Comparison of ENCODE assay signal across 26 cellular contexts in genomic region chr5:115072266-115073056, GRCh38.
A peak's percentile ranks its signal among the peaks of the same experiment; 100 is the strongest.
DNase-seq lines count a peak whose midpoint lies in the region; ATAC-seq and TF ChIP-seq lines count a peak whose summit lies in the region.
"Had no signal": no experiment of that assay in that cellular context is flagged by ENCODE, and none has a peak within 500 bp of the region (broad histone marks: within the 10 kb centered on the region; RNA-seq: fewer than 3 reads in every experiment).

No MANE protein-coding gene starts in this region.

- peak overlapping the region; percentile 12; the same call in 1 of the 2 replicates for H3K27ac ChIP-seq in 22Rv1
- H3K27ac ChIP-seq: BLaER1 treated with 17β-estradiol and CSF1 and Interleukin-3, amounts not matched to agents 10 nM and 100 nM; gastrocnemius medialis; hepatocyte; left lung; psoas muscle had no signal

- DNase-seq in ELF-1 (ENCODE audit: low read depth, low spot score) (peak; percentile 61), NCI-H526 (lab: John Stamatoyannopoulos, UW) (peak; percentile 59 to 85), DMS 273 treated with DMSO at 0.1 percent for 48 hours (lab: John Stamatoyannopoulos, UW) (no peak), midbrain (lab: John Stamatoyannopoulos, UW) (no peak)
- DNase-seq: activated CD4-positive, alpha-beta T cell treated with anti-CD3 and anti-CD28 coated beads for 48 hours; activated CD8-positive, alpha-beta memory T cell treated with anti-CD3 and anti-CD28 coated beads for 24 hours; activated gamma-delta T cell treated with Interleukin-2 at 50 U/mL for 16 hours; activated T-cell treated with anti-CD3 and anti-CD28 coated beads, Interleukin-2, amount 50 U/mL, for 1 hour; Caco-2; central memory CD4-positive, alpha-beta T cell; gastrocnemius medialis; GOT3; KBM-7; left lung; naive B cell; NCI-H1436 treated with DMSO at 0.1 percent for 48 hours; OCI-M1; psoas muscle; Right ventricle myocardium superior; stimulated activated naive B cell treated with anti-CD40 and anti-IgM and Interleukin-4, amounts not matched to agents 10 μg/mL and 1 μg/mL and 100 μg/mL, for 72 hours had no signal

- no peak for TF ChIP-seq CTCF in 22Rv1 (IDR thresholded peaks at IDR 0.05)

- ATAC-seq in esophagus mucosa (peak; percentile 65), HG02763 (IDR thresholded peaks at IDR 0.05; ENCODE audit: unreplicated experiment) (no peak), GM21515 (IDR thresholded peaks at IDR 0.05; ENCODE audit: unreplicated experiment) (no peak)
- ATAC-seq: gastrocnemius medialis; left lung; psoas muscle; stimulated activated naive B cell treated with anti-CD40 and anti-IgM and Interleukin-4, amounts not matched to agents 10 μg/mL and 1 μg/mL and 100 μg/mL, for 72 hours had no signal

Comparison
In these comparisons a context has a peak if more than half of its experiments do, and no peak if none do; other contexts are left out.
1. DNase-seq: peak in ELF-1 (single experiment) and NCI-H526 (2 of 2); none in DMS 273 treated with DMSO at 0.1 percent for 48 hours (single experiment) and midbrain (single experiment).